Comparison of ENCODE assay signal across 1 cellular context in the genomic region with DNA sequence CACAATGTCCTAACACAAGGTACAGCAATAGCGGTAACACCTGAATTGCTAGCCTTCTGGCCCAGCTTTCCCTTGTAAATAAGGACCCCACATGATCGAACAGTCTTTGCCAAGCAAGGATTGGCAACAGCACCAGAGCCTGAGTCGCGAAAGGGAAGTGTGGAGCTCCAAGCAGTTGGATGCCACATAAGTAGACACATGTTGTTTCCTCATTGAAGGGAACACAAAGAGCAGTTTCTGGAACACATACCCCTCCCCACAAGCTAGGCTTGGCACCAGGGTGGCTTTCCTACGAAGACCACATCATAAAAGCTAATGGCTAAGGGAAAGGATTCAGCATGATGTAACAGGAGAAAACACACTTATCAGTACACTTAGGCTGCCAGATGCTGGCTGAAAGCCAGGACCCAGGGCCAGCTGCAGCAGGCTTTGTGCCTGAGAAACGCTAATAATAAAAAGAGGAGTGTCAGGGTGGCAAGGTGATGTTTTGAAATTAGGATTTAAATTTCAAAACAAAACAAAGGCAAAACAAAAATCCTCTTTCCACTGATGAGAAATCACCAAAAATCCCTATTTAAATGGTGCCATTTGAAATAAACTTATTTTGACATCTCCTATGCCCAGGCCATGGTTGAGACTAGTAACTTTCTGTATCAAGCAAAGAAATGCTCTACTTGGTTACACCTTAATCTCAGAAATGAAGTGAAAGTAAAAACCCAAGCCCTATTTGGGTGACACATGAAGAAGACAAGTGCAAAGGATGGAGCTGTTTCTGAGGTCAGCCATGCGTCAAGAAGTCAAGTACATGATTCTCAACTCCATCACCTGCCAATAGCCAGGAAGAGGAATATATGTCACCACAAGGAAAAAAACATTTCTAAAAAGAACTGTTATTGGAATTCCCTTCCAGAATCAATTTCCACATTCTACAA.
A peak's percentile ranks its signal among the peaks of the same experiment; 100 is the strongest.
TF ChIP-seq lines count a peak whose summit lies in the region.

No MANE protein-coding gene starts in this region.

TF ChIP-seq in K562, 482 proteins besides CTCF, POLR2A, EP300 and RAD21 (continued from another document and continues in another):
- TF ChIP-seq, protein P1, sequence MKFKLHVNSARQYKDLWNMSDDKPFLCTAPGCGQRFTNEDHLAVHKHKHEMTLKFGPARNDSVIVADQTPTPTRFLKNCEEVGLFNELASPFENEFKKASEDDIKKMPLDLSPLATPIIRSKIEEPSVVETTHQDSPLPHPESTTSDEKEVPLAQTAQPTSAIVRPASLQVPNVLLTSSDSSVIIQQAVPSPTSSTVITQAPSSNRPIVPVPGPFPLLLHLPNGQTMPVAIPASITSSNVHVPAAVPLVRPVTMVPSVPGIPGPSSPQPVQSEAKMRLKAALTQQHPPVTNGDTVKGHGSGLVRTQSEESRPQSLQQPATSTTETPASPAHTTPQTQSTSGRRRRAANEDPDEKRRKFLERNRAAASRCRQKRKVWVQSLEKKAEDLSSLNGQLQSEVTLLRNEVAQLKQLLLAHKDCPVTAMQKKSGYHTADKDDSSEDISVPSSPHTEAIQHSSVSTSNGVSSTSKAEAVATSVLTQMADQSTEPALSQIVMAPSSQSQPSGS (CRISPR knock-in tag; IDR thresholded peaks at IDR 0.05): no peak
- TF ChIP-seq CBFA2T2 (conservative IDR thresholded peaks at IDR 0.05) (peak; percentile 88), MXI1 (IDR thresholded peaks at IDR 0.05; ENCODE audit: low read depth, low read length) (no peak), KDM4B (IDR thresholded peaks at IDR 0.05; ENCODE audit: borderline replicate concordance in 2 of 2, low read depth in 1 of 2) (no peak), FIP1L1 (IDR thresholded peaks at IDR 0.05; ENCODE audit: low read depth, low read length, poor library complexity, severe bottlenecking) (no peak), KLF10 (CRISPR knock-in tag; IDR thresholded peaks at IDR 0.05) (no peak), E2F3 (CRISPR knock-in tag; IDR thresholded peaks at IDR 0.05) (0 out of 2 replicates have a peak, but pooled peaks have one; percentile 20), ZNF764 (CRISPR knock-in tag; IDR thresholded peaks at IDR 0.05; ENCODE audit: low read depth) (no peak), ARHGAP35 (IDR thresholded peaks at IDR 0.05; ENCODE audit: partially characterized antibody) (no peak), ASH1L (IDR thresholded peaks at IDR 0.05; ENCODE audit: borderline replicate concordance, low read depth, partially characterized antibody) (no peak), ZNF551 (CRISPR knock-in tag; IDR thresholded peaks at IDR 0.05) (no peak), ZNF79 (CRISPR knock-in tag; IDR thresholded peaks at IDR 0.05; ENCODE audit: low read depth) (peak; percentile 79), KHSRP (IDR thresholded peaks at IDR 0.05) (no peak), NEUROD1 (IDR thresholded peaks at IDR 0.05; ENCODE audit: borderline replicate concordance, low read depth, low read length, partially characterized antibody) (peak; percentile 69), ZSCAN29 (IDR thresholded peaks at IDR 0.05) (no peak), HNRNPK (IDR thresholded peaks at IDR 0.05; ENCODE audit: low read depth, low read length, poor library complexity, severe bottlenecking) (no peak), ZNF133 (CRISPR knock-in tag; IDR thresholded peaks at IDR 0.05) (no peak; the same call in 1 of the 2 replicates), SIX5 (IDR thresholded peaks at IDR 0.05; ENCODE audit: borderline replicate concordance in 1 of 2, insufficient read depth in 1 of 2, low read depth in 1 of 2, low read length in 2 of 2) (no peak), ZNF239 (CRISPR knock-in tag; IDR thresholded peaks at IDR 0.05) (peak; percentile 85), PYGO2 (tag; IDR thresholded peaks at IDR 0.05) (peak; percentile 81), EGR1 (conservative IDR thresholded peaks at IDR 0.05) (no peak), SIN3A (IDR thresholded peaks at IDR 0.05; ENCODE audit: borderline replicate concordance in 2 of 2, control insufficient read depth in 1 of 2, low read depth in 2 of 2, low read length in 2 of 2) (no peak), ARNT (IDR thresholded peaks at IDR 0.05) (peak in 1 of 2 experiments; percentile 93; a peak in 2 of 4 replicates), FOXK2 (conservative IDR thresholded peaks at IDR 0.05 in 1 of 2, IDR thresholded peaks at IDR 0.05 in 1 of 2; ENCODE audit: low read depth in 2 of 2) (peak in 1 of 2 experiments; percentile 42; a peak in 2 of 4 replicates)
- TF ChIP-seq, protein P2, sequence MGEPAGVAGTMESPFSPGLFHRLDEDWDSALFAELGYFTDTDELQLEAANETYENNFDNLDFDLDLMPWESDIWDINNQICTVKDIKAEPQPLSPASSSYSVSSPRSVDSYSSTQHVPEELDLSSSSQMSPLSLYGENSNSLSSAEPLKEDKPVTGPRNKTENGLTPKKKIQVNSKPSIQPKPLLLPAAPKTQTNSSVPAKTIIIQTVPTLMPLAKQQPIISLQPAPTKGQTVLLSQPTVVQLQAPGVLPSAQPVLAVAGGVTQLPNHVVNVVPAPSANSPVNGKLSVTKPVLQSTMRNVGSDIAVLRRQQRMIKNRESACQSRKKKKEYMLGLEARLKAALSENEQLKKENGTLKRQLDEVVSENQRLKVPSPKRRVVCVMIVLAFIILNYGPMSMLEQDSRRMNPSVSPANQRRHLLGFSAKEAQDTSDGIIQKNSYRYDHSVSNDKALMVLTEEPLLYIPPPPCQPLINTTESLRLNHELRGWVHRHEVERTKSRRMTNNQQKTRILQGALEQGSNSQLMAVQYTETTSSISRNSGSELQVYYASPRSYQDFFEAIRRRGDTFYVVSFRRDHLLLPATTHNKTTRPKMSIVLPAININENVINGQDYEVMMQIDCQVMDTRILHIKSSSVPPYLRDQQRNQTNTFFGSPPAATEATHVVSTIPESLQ (CRISPR knock-in tag; IDR thresholded peaks at IDR 0.05): 0 out of 2 replicates have a peak, but pooled peaks have one; percentile 32
- TF ChIP-seq, protein P3, sequence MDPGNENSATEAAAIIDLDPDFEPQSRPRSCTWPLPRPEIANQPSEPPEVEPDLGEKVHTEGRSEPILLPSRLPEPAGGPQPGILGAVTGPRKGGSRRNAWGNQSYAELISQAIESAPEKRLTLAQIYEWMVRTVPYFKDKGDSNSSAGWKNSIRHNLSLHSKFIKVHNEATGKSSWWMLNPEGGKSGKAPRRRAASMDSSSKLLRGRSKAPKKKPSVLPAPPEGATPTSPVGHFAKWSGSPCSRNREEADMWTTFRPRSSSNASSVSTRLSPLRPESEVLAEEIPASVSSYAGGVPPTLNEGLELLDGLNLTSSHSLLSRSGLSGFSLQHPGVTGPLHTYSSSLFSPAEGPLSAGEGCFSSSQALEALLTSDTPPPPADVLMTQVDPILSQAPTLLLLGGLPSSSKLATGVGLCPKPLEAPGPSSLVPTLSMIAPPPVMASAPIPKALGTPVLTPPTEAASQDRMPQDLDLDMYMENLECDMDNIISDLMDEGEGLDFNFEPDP (CRISPR knock-in tag; IDR thresholded peaks at IDR 0.05): no peak
- TF ChIP-seq, protein P4, sequence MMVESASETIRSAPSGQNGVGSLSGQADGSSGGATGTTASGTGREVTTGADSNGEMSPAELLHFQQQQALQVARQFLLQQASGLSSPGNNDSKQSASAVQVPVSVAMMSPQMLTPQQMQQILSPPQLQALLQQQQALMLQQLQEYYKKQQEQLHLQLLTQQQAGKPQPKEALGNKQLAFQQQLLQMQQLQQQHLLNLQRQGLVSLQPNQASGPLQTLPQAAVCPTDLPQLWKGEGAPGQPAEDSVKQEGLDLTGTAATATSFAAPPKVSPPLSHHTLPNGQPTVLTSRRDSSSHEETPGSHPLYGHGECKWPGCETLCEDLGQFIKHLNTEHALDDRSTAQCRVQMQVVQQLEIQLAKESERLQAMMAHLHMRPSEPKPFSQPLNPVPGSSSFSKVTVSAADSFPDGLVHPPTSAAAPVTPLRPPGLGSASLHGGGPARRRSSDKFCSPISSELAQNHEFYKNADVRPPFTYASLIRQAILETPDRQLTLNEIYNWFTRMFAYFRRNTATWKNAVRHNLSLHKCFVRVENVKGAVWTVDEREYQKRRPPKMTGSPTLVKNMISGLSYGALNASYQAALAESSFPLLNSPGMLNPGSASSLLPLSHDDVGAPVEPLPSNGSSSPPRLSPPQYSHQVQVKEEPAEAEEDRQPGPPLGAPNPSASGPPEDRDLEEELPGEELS (CRISPR knock-in tag; IDR thresholded peaks at IDR 0.05; ENCODE audit: borderline replicate concordance): no peak
- TF ChIP-seq, protein P5, sequence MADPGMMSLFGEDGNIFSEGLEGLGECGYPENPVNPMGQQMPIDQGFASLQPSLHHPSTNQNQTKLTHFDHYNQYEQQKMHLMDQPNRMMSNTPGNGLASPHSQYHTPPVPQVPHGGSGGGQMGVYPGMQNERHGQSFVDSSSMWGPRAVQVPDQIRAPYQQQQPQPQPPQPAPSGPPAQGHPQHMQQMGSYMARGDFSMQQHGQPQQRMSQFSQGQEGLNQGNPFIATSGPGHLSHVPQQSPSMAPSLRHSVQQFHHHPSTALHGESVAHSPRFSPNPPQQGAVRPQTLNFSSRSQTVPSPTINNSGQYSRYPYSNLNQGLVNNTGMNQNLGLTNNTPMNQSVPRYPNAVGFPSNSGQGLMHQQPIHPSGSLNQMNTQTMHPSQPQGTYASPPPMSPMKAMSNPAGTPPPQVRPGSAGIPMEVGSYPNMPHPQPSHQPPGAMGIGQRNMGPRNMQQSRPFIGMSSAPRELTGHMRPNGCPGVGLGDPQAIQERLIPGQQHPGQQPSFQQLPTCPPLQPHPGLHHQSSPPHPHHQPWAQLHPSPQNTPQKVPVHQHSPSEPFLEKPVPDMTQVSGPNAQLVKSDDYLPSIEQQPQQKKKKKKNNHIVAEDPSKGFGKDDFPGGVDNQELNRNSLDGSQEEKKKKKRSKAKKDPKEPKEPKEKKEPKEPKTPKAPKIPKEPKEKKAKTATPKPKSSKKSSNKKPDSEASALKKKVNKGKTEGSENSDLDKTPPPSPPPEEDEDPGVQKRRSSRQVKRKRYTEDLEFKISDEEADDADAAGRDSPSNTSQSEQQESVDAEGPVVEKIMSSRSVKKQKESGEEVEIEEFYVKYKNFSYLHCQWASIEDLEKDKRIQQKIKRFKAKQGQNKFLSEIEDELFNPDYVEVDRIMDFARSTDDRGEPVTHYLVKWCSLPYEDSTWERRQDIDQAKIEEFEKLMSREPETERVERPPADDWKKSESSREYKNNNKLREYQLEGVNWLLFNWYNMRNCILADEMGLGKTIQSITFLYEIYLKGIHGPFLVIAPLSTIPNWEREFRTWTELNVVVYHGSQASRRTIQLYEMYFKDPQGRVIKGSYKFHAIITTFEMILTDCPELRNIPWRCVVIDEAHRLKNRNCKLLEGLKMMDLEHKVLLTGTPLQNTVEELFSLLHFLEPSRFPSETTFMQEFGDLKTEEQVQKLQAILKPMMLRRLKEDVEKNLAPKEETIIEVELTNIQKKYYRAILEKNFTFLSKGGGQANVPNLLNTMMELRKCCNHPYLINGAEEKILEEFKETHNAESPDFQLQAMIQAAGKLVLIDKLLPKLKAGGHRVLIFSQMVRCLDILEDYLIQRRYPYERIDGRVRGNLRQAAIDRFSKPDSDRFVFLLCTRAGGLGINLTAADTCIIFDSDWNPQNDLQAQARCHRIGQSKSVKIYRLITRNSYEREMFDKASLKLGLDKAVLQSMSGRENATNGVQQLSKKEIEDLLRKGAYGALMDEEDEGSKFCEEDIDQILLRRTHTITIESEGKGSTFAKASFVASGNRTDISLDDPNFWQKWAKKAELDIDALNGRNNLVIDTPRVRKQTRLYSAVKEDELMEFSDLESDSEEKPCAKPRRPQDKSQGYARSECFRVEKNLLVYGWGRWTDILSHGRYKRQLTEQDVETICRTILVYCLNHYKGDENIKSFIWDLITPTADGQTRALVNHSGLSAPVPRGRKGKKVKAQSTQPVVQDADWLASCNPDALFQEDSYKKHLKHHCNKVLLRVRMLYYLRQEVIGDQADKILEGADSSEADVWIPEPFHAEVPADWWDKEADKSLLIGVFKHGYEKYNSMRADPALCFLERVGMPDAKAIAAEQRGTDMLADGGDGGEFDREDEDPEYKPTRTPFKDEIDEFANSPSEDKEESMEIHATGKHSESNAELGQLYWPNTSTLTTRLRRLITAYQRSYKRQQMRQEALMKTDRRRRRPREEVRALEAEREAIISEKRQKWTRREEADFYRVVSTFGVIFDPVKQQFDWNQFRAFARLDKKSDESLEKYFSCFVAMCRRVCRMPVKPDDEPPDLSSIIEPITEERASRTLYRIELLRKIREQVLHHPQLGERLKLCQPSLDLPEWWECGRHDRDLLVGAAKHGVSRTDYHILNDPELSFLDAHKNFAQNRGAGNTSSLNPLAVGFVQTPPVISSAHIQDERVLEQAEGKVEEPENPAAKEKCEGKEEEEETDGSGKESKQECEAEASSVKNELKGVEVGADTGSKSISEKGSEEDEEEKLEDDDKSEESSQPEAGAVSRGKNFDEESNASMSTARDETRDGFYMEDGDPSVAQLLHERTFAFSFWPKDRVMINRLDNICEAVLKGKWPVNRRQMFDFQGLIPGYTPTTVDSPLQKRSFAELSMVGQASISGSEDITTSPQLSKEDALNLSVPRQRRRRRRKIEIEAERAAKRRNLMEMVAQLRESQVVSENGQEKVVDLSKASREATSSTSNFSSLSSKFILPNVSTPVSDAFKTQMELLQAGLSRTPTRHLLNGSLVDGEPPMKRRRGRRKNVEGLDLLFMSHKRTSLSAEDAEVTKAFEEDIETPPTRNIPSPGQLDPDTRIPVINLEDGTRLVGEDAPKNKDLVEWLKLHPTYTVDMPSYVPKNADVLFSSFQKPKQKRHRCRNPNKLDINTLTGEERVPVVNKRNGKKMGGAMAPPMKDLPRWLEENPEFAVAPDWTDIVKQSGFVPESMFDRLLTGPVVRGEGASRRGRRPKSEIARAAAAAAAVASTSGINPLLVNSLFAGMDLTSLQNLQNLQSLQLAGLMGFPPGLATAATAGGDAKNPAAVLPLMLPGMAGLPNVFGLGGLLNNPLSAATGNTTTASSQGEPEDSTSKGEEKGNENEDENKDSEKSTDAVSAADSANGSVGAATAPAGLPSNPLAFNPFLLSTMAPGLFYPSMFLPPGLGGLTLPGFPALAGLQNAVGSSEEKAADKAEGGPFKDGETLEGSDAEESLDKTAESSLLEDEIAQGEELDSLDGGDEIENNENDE (IDR thresholded peaks at IDR 0.05; ENCODE audit: low read depth, low read length): no peak
